ENCODE assay signal across 10 cellular contexts in the genomic region with DNA sequence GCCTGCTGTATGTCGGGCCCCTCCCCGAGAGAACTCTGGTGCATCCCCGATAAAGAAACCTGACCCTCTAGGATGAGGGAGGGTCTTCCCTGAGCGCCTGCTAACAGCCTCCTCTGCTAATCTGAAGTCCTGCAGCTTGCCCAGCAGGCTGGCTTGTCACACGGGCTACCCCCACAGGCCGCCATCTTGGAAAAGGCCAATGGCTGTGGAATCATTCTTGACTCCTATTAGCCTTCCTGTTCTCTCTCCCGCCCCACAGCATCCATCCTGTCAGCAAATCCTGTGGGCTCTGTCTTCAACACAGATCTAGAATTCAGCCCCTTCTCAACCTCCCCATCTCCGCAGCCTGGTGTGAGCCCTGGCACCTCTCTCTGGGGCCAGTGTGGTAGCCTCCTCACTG. TPM values are rescaled to one million over a fixed set of nuclear protein-coding genes. Genes with fewer than 3 reads are reported as not detected.
DNase-seq lines count a peak whose midpoint lies in the region; ATAC-seq and TF ChIP-seq lines count a peak whose summit lies in the region.
"Had no signal": no experiment of that assay in that cellular context is flagged by ENCODE, and none has a peak within 500 bp of the region (broad histone marks: within the 10 kb centered on the region; RNA-seq: fewer than 3 reads in every experiment).

No MANE protein-coding gene starts in this region.

- H3K27ac ChIP-seq in BLaER1 (no peak overlapping the region), PC-3 (ENCODE audit: low read length) (peak overlapping the region; percentile 100)

- TF ChIP-seq CTCF in PC-3 (conservative IDR thresholded peaks at IDR 0.05; ENCODE audit: low read depth, low read length) (no peak), osteocyte (IDR thresholded peaks at IDR 0.05) (no peak), mesothelial cell of epicardium (IDR thresholded peaks at IDR 0.05; ENCODE audit: unreplicated experiment) (no peak)

- POLR2A ChIA-PET in PC-3 (lab: Charles Lee; ENCODE audit: unreplicated experiment): no interaction called here

- H3K4me1 ChIP-seq in BLaER1: peaks cover 26% of the 10 kb centered on the region
- peaks cover 59% of the 10 kb centered on the region for H3K4me1 ChIP-seq in PC-3 (ENCODE audit: insufficient read depth, low read length)

- no peak for ATAC-seq in PC-3
- no peak for ATAC-seq in effector memory CD8-positive, alpha-beta T cell (replicated peaks)
- ATAC-seq in HG02981 (IDR thresholded peaks at IDR 0.05; ENCODE audit: unreplicated experiment): no peak
- ATAC-seq in HG02623 (IDR thresholded peaks at IDR 0.05; ENCODE audit: unreplicated experiment): no peak

- H3K36me3 Mint-ChIP-seq in effector memory CD8-positive, alpha-beta T cell (ENCODE audit: insufficient read depth): peaks cover 28% of the 10 kb centered on the region
- no peaks in the 10 kb centered on the region for H3K36me3 Mint-ChIP-seq in osteocyte (ENCODE audit: unreplicated experiment)
- no peaks in the 10 kb centered on the region for H3K36me3 Mint-ChIP-seq in mesothelial cell of epicardium

- H3K9me2 ChIP-seq in PC-3 (replicated peaks; ENCODE audit: low read length): no peaks in the 10 kb centered on the region

- H3K4me2 ChIP-seq in BLaER1 (peak overlapping the region; percentile 75; the same call in 1 of the 2 replicates), PC-3 (ENCODE audit: low read length) (no peak overlapping the region)

- H4K20me1 ChIP-seq in BLaER1 (0 out of 2 replicates have a peak, but pooled peaks cover 6% of the 10 kb centered on the region), PC-3 (ENCODE audit: low read length) (no peaks in the 10 kb centered on the region)

- DNase-seq in PC-3 (no peak), osteocyte (ENCODE audit: extremely low spot score, unreplicated experiment) (no peak), mesothelial cell of epicardium (ENCODE audit: low spot score in 2 of 2, unreplicated experiment in 2 of 2) (no peak), NCI-H748 treated with DMSO at 0.1 percent for 48 hours (lab: John Stamatoyannopoulos, UW) (no peak)
- DNase-seq in effector memory CD8-positive, alpha-beta T cell: no peak
- DNase-seq: activated CD4-positive, CD25-positive, alpha-beta regulatory T cell treated with anti-CD3 and anti-CD28 coated beads, Interleukin-2, amount 50 U/mL, for 72 hours; stimulated activated CD4-positive, alpha-beta T cell treated with anti-CD3 and anti-CD28 coated beads, Interleukin-4, amount 100 ng/mL, for 1 hour had no signal

- CTCF ChIA-PET in PC-3 (lab: Charles Lee): no interaction called here

- no peak overlapping the region for H3K4me3 ChIP-seq in BLaER1
- H3K4me3 ChIP-seq in PC-3 (ENCODE audit: low read length): no peak overlapping the region

- no TSS peak for BruUV-seq in PC-3 (replicated peaks; lab: Mats Ljungman, UMichigan)

- H3K4me1 Mint-ChIP-seq in effector memory CD8-positive, alpha-beta T cell (ENCODE audit: low read depth in 2 of 2): peaks cover 45 to 47% of the 10 kb centered on the region in 2 donors
- peaks cover 49% of the 10 kb centered on the region for H3K4me1 Mint-ChIP-seq in osteocyte (ENCODE audit: unreplicated experiment)
- H3K4me1 Mint-ChIP-seq in mesothelial cell of epicardium: peaks cover 17% of the 10 kb centered on the region

- H3K9ac ChIP-seq in BLaER1 (no peak overlapping the region), PC-3 (ENCODE audit: low read length) (peak overlapping the region; percentile 93; the same call in 1 of the 2 replicates)

- H3K27ac Mint-ChIP-seq in effector memory CD8-positive, alpha-beta T cell: peak overlapping the region; percentile 86 to 89
- peak overlapping the region; percentile 96 for H3K27ac Mint-ChIP-seq in osteocyte (ENCODE audit: unreplicated experiment)
- H3K27ac Mint-ChIP-seq in mesothelial cell of epicardium: no peak overlapping the region

- peaks cover 6% of the 10 kb centered on the region for H3F3A ChIP-seq in PC-3 (ENCODE audit: low read length, unreplicated experiment)

- H3K27me3 ChIP-seq in BLaER1: no peaks in the 10 kb centered on the region
- H3K27me3 ChIP-seq in PC-3 (ENCODE audit: low read length): no peaks in the 10 kb centered on the region

- H3K27me3 Mint-ChIP-seq in effector memory CD8-positive, alpha-beta T cell: no peaks in the 10 kb centered on the region
- H3K27me3 Mint-ChIP-seq in osteocyte (ENCODE audit: unreplicated experiment): no peaks in the 10 kb centered on the region
- no peaks in the 10 kb centered on the region for H3K27me3 Mint-ChIP-seq in mesothelial cell of epicardium (ENCODE audit: low read depth)

- H3K9me3 Mint-ChIP-seq in effector memory CD8-positive, alpha-beta T cell: no peaks in the 10 kb centered on the region
- H3K9me3 Mint-ChIP-seq in osteocyte (ENCODE audit: unreplicated experiment): no peaks in the 10 kb centered on the region
- H3K9me3 Mint-ChIP-seq in mesothelial cell of epicardium: peaks cover 6% of the 10 kb centered on the region

- H3K9me3 ChIP-seq in BLaER1 (no peaks in the 10 kb centered on the region), PC-3 (ENCODE audit: low read length) (no peaks in the 10 kb centered on the region)

- peaks cover 91% of the 10 kb centered on the region for H3K79me2 ChIP-seq in PC-3 (ENCODE audit: low read length)

- intact Hi-C loops in PC-3 (cut with micrococcal nuclease): no loop called here

- no peaks in the 10 kb centered on the region for H3K36me3 ChIP-seq in BLaER1
- no peaks in the 10 kb centered on the region for H3K36me3 ChIP-seq in PC-3 (ENCODE audit: low read depth, low read length)

- H3K4me3 Mint-ChIP-seq in effector memory CD8-positive, alpha-beta T cell: no peak overlapping the region
- no peak overlapping the region for H3K4me3 Mint-ChIP-seq in osteocyte (ENCODE audit: unreplicated experiment)
- no peak overlapping the region for H3K4me3 Mint-ChIP-seq in mesothelial cell of epicardium

- no peak overlapping the region for H2AFZ ChIP-seq in PC-3 (ENCODE audit: low read length)

RNA-seq across cellular contexts. Expression of gene IL4R, which starts 12.0 kb away (rescaled TPM):
- total RNA-seq in PC-3 (2014; rRNA removed) (25.1 and 32.1 TPM in 2 replicates), osteocyte (34.5 and 35.9 TPM in 2 replicates), mesothelial cell of epicardium (6.4 to 8.2 TPM (median 6.8 TPM) in 3 replicates)

RNA-seq across cellular contexts. Expression of gene NSMCE1, which starts 57.2 kb away (rescaled TPM):
- total RNA-seq in PC-3 (2014; rRNA removed): 25.9 and 32.5 TPM in 2 replicates
- 26.4 and 28.3 TPM in 2 replicates for total RNA-seq in osteocyte
- 25.4 to 26.6 TPM (median 25.8 TPM) in 3 replicates for total RNA-seq in mesothelial cell of epicardium
